9 cellular contexts compared by ENCODE assay signal in genomic region chr20:62387993-62388635, GRCh38. TPM values are rescaled to one million over a fixed set of nuclear protein-coding genes. Genes with fewer than 3 reads are reported as not detected.
DNase-seq lines count a peak whose midpoint lies in the region; ATAC-seq and TF ChIP-seq lines count a peak whose summit lies in the region.
"Had no signal": no experiment of that assay in that cellular context is flagged by ENCODE, and none has a peak within 500 bp of the region (broad histone marks: within the 10 kb centered on the region; RNA-seq: fewer than 3 reads in every experiment).

No MANE protein-coding gene starts in this region.

- TF ChIP-seq POLR2A in NB4 (IDR thresholded peaks at IDR 0.05; ENCODE audit: extremely low read depth, insufficient read length): no peak

- H3K36me3 Mint-ChIP-seq in CD14-positive monocyte: peaks cover 34 to 52% of the 10 kb centered on the region in 2 donors
- peaks cover 19% of the 10 kb centered on the region for H3K36me3 Mint-ChIP-seq in natural killer cell treated with Interleukin-12 subunit alpha and Interleukin-12 subunit beta and Interleukin-15 and Interleukin-18, amount 100 ng/mL, for 72 hours

- peaks cover 9% of the 10 kb centered on the region for H3K4me1 ChIP-seq in colonic mucosa

- no peaks in the 10 kb centered on the region for H3K27me3 ChIP-seq in colonic mucosa

- H3K27me3 Mint-ChIP-seq in CD14-positive monocyte (ENCODE audit: low read depth in 3 of 3): no peaks in the 10 kb centered on the region
- H3K27me3 Mint-ChIP-seq in natural killer cell treated with Interleukin-12 subunit alpha and Interleukin-12 subunit beta and Interleukin-15 and Interleukin-18, amount 100 ng/mL, for 72 hours: no peaks in the 10 kb centered on the region

- TF ChIP-seq CTCF in CD14-positive monocyte (IDR thresholded peaks at IDR 0.05) (no peak), NB4 (IDR thresholded peaks at IDR 0.05; ENCODE audit: low read depth, low read length) (no peak), colonic mucosa (IDR thresholded peaks at IDR 0.05) (no peak)

- H3K27ac Mint-ChIP-seq in CD14-positive monocyte: peak overlapping the region in 5 of 7 donors; percentile 19 to 96 (median 83)
- H3K27ac Mint-ChIP-seq in natural killer cell treated with Interleukin-12 subunit alpha and Interleukin-12 subunit beta and Interleukin-15 and Interleukin-18, amount 100 ng/mL, for 72 hours: peak overlapping the region; percentile 77 to 88

- peaks cover 0 to 1% (median 0%) of the 10 kb centered on the region in 7 donors for H3K9me3 Mint-ChIP-seq in CD14-positive monocyte
- no peaks in the 10 kb centered on the region for H3K9me3 Mint-ChIP-seq in natural killer cell treated with Interleukin-12 subunit alpha and Interleukin-12 subunit beta and Interleukin-15 and Interleukin-18, amount 100 ng/mL, for 72 hours

- H3K27ac ChIP-seq in colonic mucosa: no peak overlapping the region

- no peak for ATAC-seq in natural killer cell treated with Interleukin-12 subunit alpha and Interleukin-12 subunit beta and Interleukin-15 and Interleukin-18, amount 100 ng/mL, for 72 hours
- no peak for ATAC-seq in GM21381 (IDR thresholded peaks at IDR 0.05; ENCODE audit: unreplicated experiment)

- peaks cover 26% of the 10 kb centered on the region for H3K4me1 Mint-ChIP-seq in CD14-positive monocyte
- peaks cover 38 to 49% of the 10 kb centered on the region in 2 donors for H3K4me1 Mint-ChIP-seq in natural killer cell treated with Interleukin-12 subunit alpha and Interleukin-12 subunit beta and Interleukin-15 and Interleukin-18, amount 100 ng/mL, for 72 hours (ENCODE audit: low read depth in 2 of 2)

- H3K36me3 ChIP-seq in colonic mucosa: no peaks in the 10 kb centered on the region

- H3K9ac ChIP-seq in colonic mucosa (ENCODE audit: low read depth in 2 of 2, low read length in 2 of 2): peak overlapping the region; percentile 92 to 99

- no peaks in the 10 kb centered on the region for H3K9me3 ChIP-seq in colonic mucosa

- H3K4me3 Mint-ChIP-seq in CD14-positive monocyte: peak overlapping the region; percentile 89 to 91
- H3K4me3 Mint-ChIP-seq in natural killer cell treated with Interleukin-12 subunit alpha and Interleukin-12 subunit beta and Interleukin-15 and Interleukin-18, amount 100 ng/mL, for 72 hours: peak overlapping the region; percentile 93

- intact Hi-C loops in CD14-positive monocyte (cut with micrococcal nuclease): loop anchor here (2.0 to 10.0 kb wide), 5 partner anchors 19 to 417 kb away; partner anchors contain the start of genes ADRM1 (in 1 of the 2), CABLES2 (in 1 of the 2), OGFR (in 1 of the 2) and PSMA7 (in 1 of the 2)
- intact Hi-C loops in colonic mucosa (cut with DNase I): loop anchor here (10.0 kb wide), 1 partner anchor 373 kb away; no protein-coding TSS in a partner anchor

- peak overlapping the region; percentile 99 for H3K4me3 ChIP-seq in NB4 (ENCODE audit: low read depth, low read length)
- H3K4me3 ChIP-seq in colonic mucosa: peak overlapping the region; percentile 81

- DNase-seq in CD14-positive monocyte (ENCODE audit: low spot score) (no peak), NB4 (ENCODE audit: low read depth) (no peak), colonic mucosa (no peak), HPDE6-E6E7 (ENCODE audit: extremely low spot score) (no peak), C1 segment of cervical spinal cord (lab: John Stamatoyannopoulos, UW) (no peak), DMS153 treated with DMSO at 0.1 percent for 48 hours (lab: John Stamatoyannopoulos, UW; ENCODE audit: unreplicated experiment) (no peak)
- no peak for DNase-seq in natural killer cell treated with Interleukin-12 subunit alpha and Interleukin-12 subunit beta and Interleukin-15 and Interleukin-18, amount 100 ng/mL, for 72 hours (ENCODE audit: low spot score)
- DNase-seq: RPMI8226 had no signal

RNA-seq across cellular contexts. Expression of gene RPS21, which starts 1.2 kb away (rescaled TPM):
- 100 to 1,000 TPM; 799 to 968 TPM for polyA plus RNA-seq in CD14-positive monocyte
- total RNA-seq in colonic mucosa: 1,000 to 10,000 TPM; 1,359 to 1,579 TPM
- 1,000 to 10,000 TPM; 1,109 to 1,318 TPM for total RNA-seq in natural killer cell treated with Interleukin-12 subunit alpha and Interleukin-12 subunit beta and Interleukin-15 and Interleukin-18, amount 100 ng/mL, for 72 hours

RNA-seq across cellular contexts. Expression of gene CABLES2, which starts 19.0 kb away (rescaled TPM):
- under 1 TPM; 0.60 to 0.61 TPM for polyA plus RNA-seq in CD14-positive monocyte
- total RNA-seq in colonic mucosa: 10 to 100 TPM in 1 of 2 donors, 1 to 10 TPM in 1; 7.8 to 10.5 TPM
- 1 to 10 TPM; 9.4 to 9.5 TPM for total RNA-seq in natural killer cell treated with Interleukin-12 subunit alpha and Interleukin-12 subunit beta and Interleukin-15 and Interleukin-18, amount 100 ng/mL, for 72 hours

RNA-seq across cellular contexts. Expression of gene LAMA5, which starts 21.0 kb away (rescaled TPM):
- polyA plus RNA-seq in CD14-positive monocyte: not detected
- total RNA-seq in colonic mucosa: 10 to 100 TPM; 32.5 to 35.5 TPM
- 1 to 10 TPM; 1.5 to 1.9 TPM for total RNA-seq in natural killer cell treated with Interleukin-12 subunit alpha and Interleukin-12 subunit beta and Interleukin-15 and Interleukin-18, amount 100 ng/mL, for 72 hours

RNA-seq across cellular contexts. Expression of gene RBBP8NL, which starts 39.2 kb away (rescaled TPM):
- polyA plus RNA-seq in CD14-positive monocyte: not detected
- 10 to 100 TPM in 1 of 2 donors, 1 to 10 TPM in 1; 5.9 to 12.5 TPM for total RNA-seq in colonic mucosa
- not detected for total RNA-seq in natural killer cell treated with Interleukin-12 subunit alpha and Interleukin-12 subunit beta and Interleukin-15 and Interleukin-18, amount 100 ng/mL, for 72 hours

Comparison
In these comparisons a context has a peak if more than half of its experiments do, and no peak if none do; other contexts are left out.
1. RNA of gene LAMA5, which starts 21.0 kb away (total RNA-seq): 32.5 to 35.5 TPM in colonic mucosa; 1.5 to 1.9 TPM in natural killer cell treated with Interleukin-12 subunit alpha and Interleukin-12 subunit beta and Interleukin-15 and Interleukin-18, amount 100 ng/mL, for 72 hours; every median in the first group is over 10 times any median in the second.